In the genomic region with DNA sequence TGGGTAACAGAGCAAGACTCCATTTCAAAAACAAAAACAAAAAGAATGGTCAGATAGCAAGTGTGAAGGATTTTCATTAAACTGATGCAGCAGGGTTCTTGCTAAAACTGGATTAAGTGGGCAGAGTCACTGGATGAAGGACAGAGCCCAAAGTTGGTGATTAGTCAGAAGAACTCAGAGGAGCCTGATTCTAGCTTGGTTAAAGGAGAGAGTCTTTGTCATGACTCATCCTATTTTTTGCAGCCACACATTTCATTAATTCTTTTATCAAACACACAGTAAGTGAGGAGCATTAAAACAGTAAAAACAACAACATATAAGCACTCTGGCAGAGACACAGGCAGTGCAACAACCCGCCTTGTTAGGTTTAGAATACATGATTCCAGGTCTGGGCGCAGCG, we compare ENCODE assay signal across 1 cellular context.
TF ChIP-seq lines count a peak whose summit lies in the region.

No MANE protein-coding gene starts in this region.

TF ChIP-seq in endothelial cell of umbilical vein, 7 proteins besides CTCF, POLR2A, EP300 and RAD21:
- TF ChIP-seq POLR2AphosphoS5 (IDR thresholded peaks at IDR 0.05; ENCODE audit: insufficient read depth, low read depth, low read length) (no peak), JUN (IDR thresholded peaks at IDR 0.05; ENCODE audit: borderline replicate concordance, insufficient read depth, insufficient read length, low read depth) (peak; percentile 10)
